ENCODE assay signal across 21 cellular contexts in the genomic region with DNA sequence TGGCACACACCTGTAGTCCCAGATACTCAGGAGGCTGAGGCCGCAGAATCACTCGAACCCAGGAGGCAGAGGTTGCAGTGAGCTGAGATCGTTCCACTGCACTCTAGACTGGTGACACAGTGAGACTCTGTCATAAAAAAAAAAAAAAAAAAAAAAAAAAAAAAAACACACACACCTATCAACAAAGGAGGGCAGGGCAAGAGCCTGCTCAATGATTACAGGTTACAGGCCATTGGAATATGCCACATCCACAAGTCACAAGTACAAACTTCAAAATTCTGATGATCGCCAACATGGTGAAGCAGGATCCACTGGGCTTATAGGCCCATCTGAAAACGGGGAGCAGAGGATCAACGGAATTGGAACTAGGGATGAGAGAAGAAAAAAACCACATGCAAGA.
"Had no signal": no experiment of that assay in that cellular context is flagged by ENCODE, and none has a peak within 500 bp of the region (broad histone marks: within the 10 kb centered on the region; RNA-seq: fewer than 3 reads in every experiment).

No MANE protein-coding gene starts in this region.

- DNase-seq: effector CD4-positive, alpha-beta T cell; foreskin fibroblast; gastrocnemius medialis; head of caudate nucleus; kidney; left lung; mesenchymal stem cell; naive thymus-derived CD8-positive, alpha-beta T cell; nephron progenitor cell; nucleus accumbens; psoas muscle; right cardiac atrium; sigmoid colon; stimulated activated CD4-positive, alpha-beta T cell treated with anti-CD3 and anti-CD28 coated beads, Interleukin-15, amount 100 ng/mL, for 24 hours; stimulated activated CD4-positive, alpha-beta T cell treated with anti-CD3 and anti-CD28 coated beads, Interleukin-4, amount 100 ng/mL, for 1 hour; stimulated activated CD8-positive, alpha-beta memory T cell treated with anti-CD3 and anti-CD28 coated beads, Interleukin-4, amount 100 ng/mL, for 48 hours; stimulated activated naive CD4-positive, alpha-beta T cell; stimulated activated naive CD8-positive, alpha-beta T cell treated with anti-CD3 and anti-CD28 coated beads, Interleukin-15, amount 100 ng/mL, for 72 hours; trophoblast cell had no signal

- H3K4me1 ChIP-seq: gastrocnemius medialis, left lung, psoas muscle had no signal

- ATAC-seq: gastrocnemius medialis; left lung; naive thymus-derived CD8-positive, alpha-beta T cell; psoas muscle; right cardiac atrium had no signal

- H3K4me3 ChIP-seq: coronary artery, gastrocnemius medialis, left lung, psoas muscle, sigmoid colon, suprapubic skin had no signal

- H3K36me3 ChIP-seq: gastrocnemius medialis, left lung, sigmoid colon, suprapubic skin had no signal

- FAIRE-seq: kidney had no signal

- H3K9me3 ChIP-seq: gastrocnemius medialis, left lung, psoas muscle, sigmoid colon, suprapubic skin had no signal

- H3K27ac ChIP-seq: coronary artery, gastrocnemius medialis, left lung, psoas muscle, sigmoid colon, suprapubic skin had no signal
